In genomic region chr12:80782963-80783470, GRCh38 we compare ENCODE assay signal across 8 cellular contexts.
DNase-seq lines count a peak whose midpoint lies in the region; ATAC-seq and TF ChIP-seq lines count a peak whose summit lies in the region.
"Not testable (repeated sequence)": the region's sequence is repeated elsewhere in the genome, so short reads cannot be mapped to it uniquely, and the experiment has no call there.

No MANE protein-coding gene starts in this region.

- not testable (repeated sequence) for H3K18ac ChIP-seq in mesendoderm (ENCODE audit: low read length)

- whole genome bisulfite sequencing in HUES64, result 45% methylated on average over 4 of the region's 5 CpGs
- 34% methylated on average over 5 of the region's 5 CpGs; no CpG with 5 or more reads in 1 of the 2 experiments for WGBS in endodermal cell (ENCODE audit: insufficient coverage in 1 of 2, insufficient read length in 1 of 2), 2 experiments
- WGBS in mesendoderm (ENCODE audit: extremely low coverage, insufficient coverage, low lambda C conversion rate), result no CpG with 5 or more reads among the region's 5 CpGs

- peak overlapping the region; percentile 22; the same call in 1 of the 2 replicates for H3K4me2 ChIP-seq in GM23338
- H3K4me2 ChIP-seq in mesendoderm (ENCODE audit: low read length), result not testable (repeated sequence)

- peaks cover 13% of the 10 kb centered on the region for H3K27me3 Mint-ChIP-seq in GM23338 (ENCODE audit: insufficient read depth, low read depth, poor library complexity)
- not testable (repeated sequence) for H3K27me3 Mint-ChIP-seq in WTC11 (ENCODE audit: low read depth); endodermal cell (ENCODE audit: insufficient read depth)

- H3K9me3 ChIP-seq in HUES48 (ENCODE audit: control insufficient read depth, insufficient read depth, low read length); HUES64 (ENCODE audit: insufficient read depth, low read depth, low read length); iPS-18a (ENCODE audit: control insufficient read depth, low read depth, low read length): not testable (repeated sequence)
- peaks cover 38% of the 10 kb centered on the region for H3K9me3 ChIP-seq in endodermal cell (ENCODE audit: control insufficient read depth, low read length)

- H3K4me3 ChIP-seq in GM23338, result peak overlapping the region; percentile 2; the same call in 1 of the 2 replicates
- not testable (repeated sequence) for H3K4me3 ChIP-seq in HUES48 (ENCODE audit: low read depth, low read length); HUES64 (ENCODE audit: low read length); mesendoderm (ENCODE audit: low read length)
- peak overlapping the region; percentile 66 for H3K4me3 ChIP-seq in endodermal cell (ENCODE audit: low read length)
- peak overlapping the region; percentile 43 for H3K4me3 ChIP-seq in iPS-18a (ENCODE audit: low read length)

- not testable (repeated sequence) for H3K9me2 ChIP-seq in GM23338 (ENCODE audit: insufficient read depth)

- not testable (repeated sequence) for H3K79me2 ChIP-seq in GM23338 (replicated peaks; ENCODE audit: insufficient read depth); mesendoderm (ENCODE audit: control insufficient read depth, insufficient read depth, low read length)

- DNase-seq in GM23338 (ENCODE audit: low spot score), result peak; percentile 25
- peak; percentile 37 for DNase-seq in NCI-H1436 treated with DMSO at 0.1 percent for 48 hours (lab: John Stamatoyannopoulos, UW)
- DNase-seq in WTC11 (ENCODE audit: low spot score), result not testable (repeated sequence)
- peak; percentile 68 for DNase-seq in endodermal cell
- DNase-seq in mesendoderm, result peak; percentile 31

- H3K27ac ChIP-seq in GM23338 (ENCODE audit: low read depth), result peak overlapping the region; percentile 98
- H3K27ac ChIP-seq in HUES48 (ENCODE audit: low read depth, low read length), result peak overlapping the region; percentile 77
- H3K27ac ChIP-seq in HUES64 (ENCODE audit: low read depth, low read length), result peak overlapping the region; percentile 96; the same call in 1 of the 2 replicates
- H3K27ac ChIP-seq in endodermal cell (ENCODE audit: low read depth, low read length); iPS-18a (ENCODE audit: low read length); mesendoderm (ENCODE audit: low read depth, low read length): not testable (repeated sequence)

- H3K79me1 ChIP-seq in mesendoderm (ENCODE audit: low read length), result not testable (repeated sequence)

- H2AK5ac ChIP-seq in mesendoderm (ENCODE audit: low read length), result not testable (repeated sequence)

- H4K20me1 ChIP-seq in GM23338 (replicated peaks; ENCODE audit: insufficient read depth), result not testable (repeated sequence)

- peak overlapping the region; percentile 46 for H3K27ac Mint-ChIP-seq in GM23338
- H3K27ac Mint-ChIP-seq in WTC11, result peak overlapping the region; percentile 88
- H3K27ac Mint-ChIP-seq in endodermal cell, result peak overlapping the region; percentile 89

- H3F3A ChIP-seq in GM23338 (replicated peaks; ENCODE audit: low read depth), result not testable (repeated sequence)

- H2BK15ac ChIP-seq in mesendoderm (replicated peaks; ENCODE audit: low read depth), result not testable (repeated sequence)

- H4K8ac ChIP-seq in mesendoderm (ENCODE audit: low read depth, low read length), result not testable (repeated sequence)

- H3K56ac ChIP-seq in mesendoderm (ENCODE audit: low read length), result not testable (repeated sequence)

- H3K9ac ChIP-seq in HUES48 (ENCODE audit: low read depth, low read length); endodermal cell (ENCODE audit: extremely low read depth, low read length, poor library complexity, severe bottlenecking); iPS-18a (ENCODE audit: low read length); mesendoderm (ENCODE audit: low read length): not testable (repeated sequence)
- H3K9ac ChIP-seq in HUES64 (ENCODE audit: low read depth, low read length), result peak overlapping the region; percentile 1; the same call in 1 of the 2 replicates

- H3K36me3 ChIP-seq in GM23338 (ENCODE audit: insufficient read depth); HUES48 (ENCODE audit: control insufficient read depth, insufficient read depth, low read length); HUES64 (ENCODE audit: insufficient read depth, low read length); iPS-18a (ENCODE audit: control insufficient read depth, low read depth, low read length); mesendoderm (ENCODE audit: control insufficient read depth, insufficient read depth, low read length): not testable (repeated sequence)
- peaks cover 21% of the 10 kb centered on the region for H3K36me3 ChIP-seq in endodermal cell (ENCODE audit: control insufficient read depth, insufficient read depth, low read length)

- H2BK5ac ChIP-seq in mesendoderm (ENCODE audit: low read length), result not testable (repeated sequence)

- not testable (repeated sequence) for H3K23ac ChIP-seq in mesendoderm (ENCODE audit: low read length)

- H3K4me1 Mint-ChIP-seq in GM23338, result peaks cover 41% of the 10 kb centered on the region
- H3K4me1 Mint-ChIP-seq in WTC11, result peaks cover 69% of the 10 kb centered on the region
- H3K4me1 Mint-ChIP-seq in endodermal cell, result peaks cover 67% of the 10 kb centered on the region

- not testable (repeated sequence) for H3K4ac ChIP-seq in mesendoderm (ENCODE audit: low read depth, low read length)

- not testable (repeated sequence) for H4K5ac ChIP-seq in mesendoderm (ENCODE audit: low read length)

- not testable (repeated sequence) for TF ChIP-seq CTCF in GM23338 (conservative IDR thresholded peaks at IDR 0.05; ENCODE audit: low read depth in 2 of 2); WTC11 (IDR thresholded peaks at IDR 0.05); endodermal cell (conservative IDR thresholded peaks at IDR 0.05)

- H3K9me3 Mint-ChIP-seq in GM23338, result peaks cover 13% of the 10 kb centered on the region
- peaks cover 26% of the 10 kb centered on the region for H3K9me3 Mint-ChIP-seq in WTC11
- peaks cover 32% of the 10 kb centered on the region for H3K9me3 Mint-ChIP-seq in endodermal cell

- H3K36me3 Mint-ChIP-seq in GM23338 (ENCODE audit: low read depth) (peaks cover 21% of the 10 kb centered on the region), WTC11 (peaks cover 46% of the 10 kb centered on the region), endodermal cell (ENCODE audit: low read depth) (peaks cover 56% of the 10 kb centered on the region)

- H2AFZ ChIP-seq in GM23338, result not testable (repeated sequence)

- ATAC-seq in GM23338, result peak; percentile 65
- ATAC-seq in WTC11, result peak; percentile 57

- not testable (repeated sequence) for H3K4me3 Mint-ChIP-seq in GM23338
- H3K4me3 Mint-ChIP-seq in WTC11, result peak overlapping the region; percentile 54
- peak overlapping the region; percentile 62 for H3K4me3 Mint-ChIP-seq in endodermal cell

- POLR2A ChIA-PET in WTC11 (lab: Charles Lee), result not testable (repeated sequence)

- not testable (repeated sequence) for H3K27me3 ChIP-seq in GM23338 (ENCODE audit: insufficient read depth); HUES48 (ENCODE audit: control insufficient read depth, insufficient read depth, low read length); HUES64 (ENCODE audit: insufficient read depth, low read length); endodermal cell (ENCODE audit: control insufficient read depth, insufficient read depth, low read length, poor library complexity, severe bottlenecking); iPS-18a (ENCODE audit: control insufficient read depth, insufficient read depth, low read length); mesendoderm (ENCODE audit: insufficient read depth, low read length, poor library complexity)

- H3K4me1 ChIP-seq in GM23338 (ENCODE audit: insufficient read depth), result peaks cover 44% of the 10 kb centered on the region
- H3K4me1 ChIP-seq in HUES48 (ENCODE audit: control insufficient read depth, insufficient read depth, low read length), result peaks cover 42% of the 10 kb centered on the region
- peaks cover 31% of the 10 kb centered on the region for H3K4me1 ChIP-seq in HUES64 (ENCODE audit: insufficient read depth, low read length)
- H3K4me1 ChIP-seq in endodermal cell (ENCODE audit: control insufficient read depth, insufficient read depth, low read length); mesendoderm (ENCODE audit: control insufficient read depth, low read depth, low read length): not testable (repeated sequence)
- peaks cover 39% of the 10 kb centered on the region for H3K4me1 ChIP-seq in iPS-18a (ENCODE audit: control insufficient read depth, low read depth, low read length)

- H2BK120ac ChIP-seq in mesendoderm (ENCODE audit: low read depth, low read length), result not testable (repeated sequence)

- CTCF ChIA-PET in WTC11 (lab: Charles Lee), result not testable (repeated sequence)

TF ChIP-seq in WTC11, 78 proteins besides CTCF, POLR2A, EP300 and RAD21:
- TF ChIP-seq TEAD1 (CRISPR knock-in tag; IDR thresholded peaks at IDR 0.05), result peak; percentile 51; the same call in 1 of the 2 replicates
TF ChIP-seq in WTC11: peak in this region for 1; not testable (repeated sequence) for 77.
